Comparison of ENCODE assay signal across 10 cellular contexts in the genomic region with DNA sequence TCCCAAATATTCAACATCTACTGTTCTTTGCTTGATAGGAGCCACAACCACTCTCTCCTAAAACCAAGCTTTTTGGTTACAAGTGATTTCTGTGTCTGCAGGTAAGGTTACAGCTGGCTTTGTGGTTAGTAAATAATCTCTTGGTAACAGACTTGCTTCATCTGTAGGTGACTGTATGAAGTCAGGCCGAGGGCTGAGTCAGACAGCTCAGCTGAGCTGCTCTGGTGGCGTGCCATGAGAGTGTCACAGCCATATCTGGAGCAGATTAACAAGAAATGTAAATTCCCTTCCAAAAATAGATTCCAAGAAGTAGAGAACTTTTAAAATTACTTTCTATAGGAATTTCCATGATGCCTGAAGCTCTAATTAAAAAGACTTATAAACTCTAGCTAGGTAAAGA. TPM values are rescaled to one million over a fixed set of nuclear protein-coding genes. Genes with fewer than 3 reads are reported as not detected.
DNase-seq lines count a peak whose midpoint lies in the region; ATAC-seq and FAIRE-seq lines count a peak whose summit lies in the region.
"Had no signal": no experiment of that assay in that cellular context is flagged by ENCODE, and none has a peak within 500 bp of the region (broad histone marks: within the 10 kb centered on the region; RNA-seq: fewer than 3 reads in every experiment).

No MANE protein-coding gene starts in this region.

- no peaks in the 10 kb centered on the region for H3K27me3 Mint-ChIP-seq in activated CD4-positive, alpha-beta T cell treated with anti-CD3 and anti-CD28 coated beads for 36 hours

- DNase-seq in AG08395 (ENCODE audit: low spot score) (peak; percentile 88), fibroblast of gingiva (ENCODE audit: low read depth) (peak; percentile 89), urothelium cell line (ENCODE audit: low spot score) (peak; percentile 65), medulla oblongata (ENCODE audit: extremely low spot score) (no peak), NCI-H748 (lab: John Stamatoyannopoulos, UW; ENCODE audit: unreplicated experiment) (no peak)
- DNase-seq in activated CD4-positive, alpha-beta T cell treated with anti-CD3 and anti-CD28 coated beads for 36 hours = no peak
- DNase-seq: DND-41 had no signal

- no peaks in the 10 kb centered on the region for H3K36me3 Mint-ChIP-seq in activated CD4-positive, alpha-beta T cell treated with anti-CD3 and anti-CD28 coated beads for 36 hours (ENCODE audit: low read depth)

- peak; percentile 90 for ATAC-seq in GM19455 (IDR thresholded peaks at IDR 0.05; ENCODE audit: unreplicated experiment)
- peak; percentile 90 for ATAC-seq in HG03457 (IDR thresholded peaks at IDR 0.05; ENCODE audit: unreplicated experiment)
- no peak for ATAC-seq in activated CD4-positive, alpha-beta T cell treated with anti-CD3 and anti-CD28 coated beads for 36 hours

- intact Hi-C loops in activated CD4-positive, alpha-beta T cell treated with anti-CD3 and anti-CD28 coated beads for 36 hours (cut with DNase I, micrococcal nuclease) = no loop called here

- no peak for FAIRE-seq in urothelium cell line (lab: Jason Lieb, UNC)

- CTCF ChIA-PET in activated CD4-positive, alpha-beta T cell treated with anti-CD3 and anti-CD28 coated beads for 36 hours (lab: Charles Lee) = interaction anchor here (0.6 kb wide), 1 partner anchor 25 kb away, joined by 3 read pairs; no protein-coding TSS in a partner anchor

- no peaks in the 10 kb centered on the region for H3K4me1 Mint-ChIP-seq in activated CD4-positive, alpha-beta T cell treated with anti-CD3 and anti-CD28 coated beads for 36 hours

- POLR2A ChIA-PET in activated CD4-positive, alpha-beta T cell treated with anti-CD3 and anti-CD28 coated beads for 36 hours (lab: Charles Lee) = no interaction called here

- H3K4me3 Mint-ChIP-seq in activated CD4-positive, alpha-beta T cell treated with anti-CD3 and anti-CD28 coated beads for 36 hours = no peak overlapping the region

- no peak overlapping the region for H3K27ac Mint-ChIP-seq in activated CD4-positive, alpha-beta T cell treated with anti-CD3 and anti-CD28 coated beads for 36 hours

- H3K9me3 Mint-ChIP-seq in activated CD4-positive, alpha-beta T cell treated with anti-CD3 and anti-CD28 coated beads for 36 hours (ENCODE audit: low read depth) = peaks cover under 1% of the 10 kb centered on the region

RNA-seq across cellular contexts. Expression of gene TAS2R1, which starts 23.7 kb away (rescaled TPM):
- total RNA-seq in activated CD4-positive, alpha-beta T cell treated with anti-CD3 and anti-CD28 coated beads for 36 hours = not detected
- total RNA-seq: activated CD8-positive, alpha-beta memory T cell treated with anti-CD3 and anti-CD28 coated beads for 36 hours had no signal

Comparison
In these comparisons a context has a peak if more than half of its experiments do, and no peak if none do; other contexts are left out.
1. DNase-seq: peak in AG08395 (single experiment), fibroblast of gingiva (single experiment) and urothelium cell line (single experiment); none in medulla oblongata (single experiment), NCI-H748 (single experiment) and activated CD4-positive, alpha-beta T cell treated with anti-CD3 and anti-CD28 coated beads for 36 hours (single experiment).